ENCODE assay signal across 18 cellular contexts in genomic region chr3:127105587-127105986, GRCh38.
"Had no signal": no experiment of that assay in that cellular context is flagged by ENCODE, and none has a peak within 500 bp of the region (broad histone marks: within the 10 kb centered on the region; RNA-seq: fewer than 3 reads in every experiment).

No MANE protein-coding gene starts in this region.

- H3K9me3 ChIP-seq: psoas muscle, right lobe of liver, spleen, thyroid gland, uterus had no signal

- FAIRE-seq: endothelial cell of umbilical vein had no signal

- H3K4me3 Mint-ChIP-seq: activated CD8-positive, alpha-beta T cell treated with anti-CD3 and anti-CD28 coated beads for 36 hours; nephron; T-helper 17 cell had no signal

- H3K9me3 Mint-ChIP-seq: activated CD8-positive, alpha-beta T cell treated with anti-CD3 and anti-CD28 coated beads for 36 hours; activated naive CD4-positive, alpha-beta T cell treated with anti-CD3 and anti-CD28 coated beads, Interleukin-2, amount 50 U/mL, for 72 hours had no signal

- H3K27ac Mint-ChIP-seq: activated CD8-positive, alpha-beta T cell treated with anti-CD3 and anti-CD28 coated beads for 36 hours; activated naive CD4-positive, alpha-beta T cell treated with anti-CD3 and anti-CD28 coated beads, Interleukin-2, amount 50 U/mL, for 72 hours; nephron; T-helper 17 cell had no signal

- H3K4me3 ChIP-seq: psoas muscle, right lobe of liver, spleen, thyroid gland, uterus had no signal

- DNase-seq: activated CD4-positive, alpha-beta T cell treated with anti-CD3 and anti-CD28 coated beads for 48 hours; activated CD8-positive, alpha-beta T cell treated with anti-CD3 and anti-CD28 coated beads for 36 hours; activated gamma-delta T cell; activated T-cell treated with anti-CD3 and anti-CD28 coated beads, Interleukin-2, amount 50 U/mL, for 48 hours; caudate nucleus; cortex of kidney; effector CD4-positive, alpha-beta T cell; foreskin fibroblast; hypothalamus; psoas muscle; spleen; T-helper 17 cell; thyroid gland; uterus had no signal

- H3K27me3 ChIP-seq: right lobe of liver, thyroid gland, uterus had no signal

- H3K4me1 ChIP-seq: psoas muscle, right lobe of liver, spleen, thyroid gland, uterus had no signal

- ATAC-seq: activated CD8-positive, alpha-beta T cell treated with anti-CD3 and anti-CD28 coated beads for 36 hours; activated naive CD4-positive, alpha-beta T cell treated with anti-CD3 and anti-CD28 coated beads, Interleukin-2, amount 50 U/mL, for 72 hours; psoas muscle; right lobe of liver; T-helper 17 cell had no signal

- H3K4me1 Mint-ChIP-seq: nephron had no signal

- H3K27me3 Mint-ChIP-seq: activated CD8-positive, alpha-beta T cell treated with anti-CD3 and anti-CD28 coated beads for 36 hours had no signal

- H3K36me3 Mint-ChIP-seq: activated naive CD4-positive, alpha-beta T cell treated with anti-CD3 and anti-CD28 coated beads, Interleukin-2, amount 50 U/mL, for 72 hours had no signal

- H3K27ac ChIP-seq: psoas muscle, right lobe of liver, spleen, thyroid gland, uterus had no signal

- H3K36me3 ChIP-seq: right lobe of liver, spleen, thyroid gland, uterus had no signal
